ENCODE assay signal across 27 cellular contexts in genomic region chr1:26340047-26340481, GRCh38. TPM values are rescaled to one million over a fixed set of nuclear protein-coding genes. Genes with fewer than 3 reads are reported as not detected.
"Had no signal": no experiment of that assay in that cellular context is flagged by ENCODE, and none has a peak within 500 bp of the region (broad histone marks: within the 10 kb centered on the region; RNA-seq: fewer than 3 reads in every experiment).

No MANE protein-coding gene starts in this region.

- H3K36me3 Mint-ChIP-seq: activated CD8-positive, alpha-beta memory T cell treated with anti-CD3 and anti-CD28 coated beads, Interleukin-2, amount 10 ng/mL, durations not matched to agents 7 days and 5 days; activated naive CD4-positive, alpha-beta T cell treated with anti-CD3 and anti-CD28 coated beads, Interleukin-2, amount 50 U/mL, for 24 hours; brain; naive thymus-derived CD4-positive, alpha-beta T cell had no signal

- H3K9me3 Mint-ChIP-seq: activated CD4-positive, alpha-beta T cell treated with anti-CD3 and anti-CD28 coated beads, Interleukin-2, amount 10 ng/mL, durations not matched to agents 24 days and 14 days; activated CD8-positive, alpha-beta T cell treated with anti-CD3 and anti-CD28 coated beads for 36 hours; activated naive CD4-positive, alpha-beta T cell treated with anti-CD3 and anti-CD28 coated beads, Interleukin-2, amount 50 U/mL, for 24 hours; activated T-helper 1 cell treated with anti-CD3 and anti-CD28 coated beads, Interleukin-12 subunit alpha, Interleukin-12 subunit beta, Interleukin-2, Interleukin-4 antibody, amounts not matched to agents 30 ng/mL and 10 ng/mL and 1 ng/mL, durations not matched to agents 14 hours and 24 hours and 36 hours; brain; dendritic cell treated with granulocyte-macrophage colony-stimulating factor and Interleukin-4, amounts not matched to agents 40 ng/mL and 50 ng/mL, for 4 days; neural crest cell; stimulated activated naive CD8-positive, alpha-beta T cell treated with anti-CD3 and anti-CD28 coated beads, Interleukin-15, amount 100 ng/mL, for 72 hours had no signal

- H3K4me3 ChIP-seq: lower lobe of right lung, psoas muscle, right atrium auricular region, tibial artery, uterus had no signal

- H3K27ac Mint-ChIP-seq: activated CD4-positive, alpha-beta T cell treated with anti-CD3 and anti-CD28 coated beads, Interleukin-2, amount 10 ng/mL, durations not matched to agents 24 days and 14 days; activated CD8-positive, alpha-beta memory T cell treated with anti-CD3 and anti-CD28 coated beads, Interleukin-2, amount 10 ng/mL, durations not matched to agents 7 days and 5 days; activated CD8-positive, alpha-beta T cell treated with anti-CD3 and anti-CD28 coated beads for 36 hours; activated naive CD4-positive, alpha-beta T cell treated with anti-CD3 and anti-CD28 coated beads, Interleukin-2, amount 50 U/mL, for 24 hours; activated T-helper 1 cell treated with anti-CD3 and anti-CD28 coated beads, Interleukin-12 subunit alpha, Interleukin-12 subunit beta, Interleukin-2, Interleukin-4 antibody, amounts not matched to agents 30 ng/mL and 10 ng/mL and 1 ng/mL, durations not matched to agents 14 hours and 24 hours and 36 hours; brain; dendritic cell treated with granulocyte-macrophage colony-stimulating factor and Interleukin-4, amounts not matched to agents 40 ng/mL and 50 ng/mL, for 4 days; naive thymus-derived CD4-positive, alpha-beta T cell; stimulated activated naive CD8-positive, alpha-beta T cell treated with anti-CD3 and anti-CD28 coated beads, Interleukin-15, amount 100 ng/mL, for 72 hours had no signal

- H3K27me3 Mint-ChIP-seq: activated CD8-positive, alpha-beta T cell treated with anti-CD3 and anti-CD28 coated beads for 36 hours; activated naive CD4-positive, alpha-beta T cell treated with anti-CD3 and anti-CD28 coated beads, Interleukin-2, amount 50 U/mL, for 24 hours had no signal

- ATAC-seq: activated CD4-positive, CD25-positive, alpha-beta regulatory T cell treated with anti-CD3 and anti-CD28 coated beads, Interleukin-2, amount 50 U/mL, for 24 hours; activated CD8-positive, alpha-beta memory T cell treated with anti-CD3 and anti-CD28 coated beads, Interleukin-2, amount 10 ng/mL, durations not matched to agents 7 days and 5 days; activated CD8-positive, alpha-beta T cell treated with anti-CD3 and anti-CD28 coated beads for 36 hours; left lobe of liver; lower lobe of right lung; naive thymus-derived CD4-positive, alpha-beta T cell; psoas muscle; stimulated activated naive CD8-positive, alpha-beta T cell treated with anti-CD3 and anti-CD28 coated beads, Interleukin-15, amount 100 ng/mL, for 72 hours had no signal

- DNase-seq: activated CD4-positive, alpha-beta T cell treated with anti-CD3 and anti-CD28 coated beads, Interleukin-2, amount 10 ng/mL, durations not matched to agents 24 days and 14 days; activated CD8-positive, alpha-beta memory T cell treated with anti-CD3 and anti-CD28 coated beads, Interleukin-2, amount 10 ng/mL, durations not matched to agents 7 days and 5 days; activated CD8-positive, alpha-beta T cell treated with anti-CD3 and anti-CD28 coated beads for 36 hours; activated gamma-delta T cell treated with Interleukin-2 at 50 U/mL for 16 hours; activated T-cell treated with anti-CD3 and anti-CD28 coated beads for 4 hours; anterior cingulate cortex; caudate nucleus; effector CD4-positive, alpha-beta T cell; foreskin melanocyte; lower lobe of right lung; naive thymus-derived CD4-positive, alpha-beta T cell; psoas muscle; stimulated activated CD4-positive, alpha-beta T cell treated with anti-CD3 and anti-CD28 coated beads, Interleukin-4, amount 100 ng/mL, for 24 hours; stimulated activated naive CD8-positive, alpha-beta T cell treated with anti-CD3 and anti-CD28 coated beads, Interleukin-15, amount 100 ng/mL, for 72 hours; tibial artery; uterus had no signal

- H3K4me3 Mint-ChIP-seq: activated CD4-positive, alpha-beta T cell treated with anti-CD3 and anti-CD28 coated beads, Interleukin-2, amount 10 ng/mL, durations not matched to agents 24 days and 14 days; activated CD8-positive, alpha-beta memory T cell treated with anti-CD3 and anti-CD28 coated beads, Interleukin-2, amount 10 ng/mL, durations not matched to agents 7 days and 5 days; activated CD8-positive, alpha-beta T cell treated with anti-CD3 and anti-CD28 coated beads for 36 hours; activated naive CD4-positive, alpha-beta T cell treated with anti-CD3 and anti-CD28 coated beads, Interleukin-2, amount 50 U/mL, for 24 hours; activated T-helper 1 cell treated with anti-CD3 and anti-CD28 coated beads, Interleukin-12 subunit alpha, Interleukin-12 subunit beta, Interleukin-2, Interleukin-4 antibody, amounts not matched to agents 30 ng/mL and 10 ng/mL and 1 ng/mL, durations not matched to agents 14 hours and 24 hours and 36 hours; brain; dendritic cell treated with granulocyte-macrophage colony-stimulating factor and Interleukin-4, amounts not matched to agents 40 ng/mL and 50 ng/mL, for 4 days; neural crest cell; stimulated activated naive CD8-positive, alpha-beta T cell treated with anti-CD3 and anti-CD28 coated beads, Interleukin-15, amount 100 ng/mL, for 72 hours had no signal

- H3K27ac ChIP-seq: lower lobe of right lung, psoas muscle, right atrium auricular region, tibial artery, uterus had no signal

RNA-seq across cellular contexts. Expression of gene CRYBG2, which starts 13.9 kb away (rescaled TPM):
- total RNA-seq: osteocyte, right atrium auricular region had no signal

RNA-seq across cellular contexts. Expression of gene CD52, which starts 22.3 kb away (rescaled TPM):
- total RNA-seq: kidney epithelial cell, neural crest cell, osteocyte had no signal

RNA-seq across cellular contexts. Expression of gene ZNF683, which starts 32.5 kb away (rescaled TPM):
- total RNA-seq: activated CD4-positive, alpha-beta T cell treated with anti-CD3 and anti-CD28 coated beads, Interleukin-2, amount 10 ng/mL, durations not matched to agents 24 days and 14 days; activated T-helper 1 cell treated with anti-CD3 and anti-CD28 coated beads, Interleukin-12 subunit alpha, Interleukin-12 subunit beta, Interleukin-2, Interleukin-4 antibody, amounts not matched to agents 30 ng/mL and 10 ng/mL and 1 ng/mL, durations not matched to agents 14 hours and 24 hours and 36 hours; kidney epithelial cell; left lobe of liver; mesenteric fat pad; neural crest cell; osteocyte; psoas muscle; right atrium auricular region; uterus had no signal
